In genomic region chr10:79138449-79139123, GRCh38 we compare ENCODE assay signal across 9 cellular contexts.
DNase-seq lines count a peak whose midpoint lies in the region; ATAC-seq and TF ChIP-seq lines count a peak whose summit lies in the region.
"Had no signal": no experiment of that assay in that cellular context is flagged by ENCODE, and none has a peak within 500 bp of the region (broad histone marks: within the 10 kb centered on the region; RNA-seq: fewer than 3 reads in every experiment).

No MANE protein-coding gene starts in this region.

- TF ChIP-seq CTCF in lower lobe of right lung (IDR thresholded peaks at IDR 0.05) = no peak

- H3K4me1 Mint-ChIP-seq in T-helper 1 cell treated with Interleukin-12 subunit alpha and Interleukin-12 subunit beta and Interleukin-4 antibody, amounts not matched to agents 30 μg/mL and 1 μg/mL, for 36 hours (ENCODE audit: low read depth) = peaks cover 32% of the 10 kb centered on the region
- peaks cover 29% of the 10 kb centered on the region for H3K4me1 Mint-ChIP-seq in activated T-helper 17 cell treated with anti-CD3 and anti-CD28 coated beads, Interleukin-2, amount 50 U/mL, for 72 hours
- H3K4me1 Mint-ChIP-seq in stimulated activated naive B cell treated with anti-CD40 and anti-IgM and Interleukin-4, amounts not matched to agents 10 μg/mL and 1 μg/mL and 100 μg/mL, for 72 hours = peaks cover 36 to 48% of the 10 kb centered on the region in 2 donors

- no peak overlapping the region for H3K4me3 ChIP-seq in lower lobe of right lung

- H3K4me3 Mint-ChIP-seq in T-helper 1 cell treated with Interleukin-12 subunit alpha and Interleukin-12 subunit beta and Interleukin-4 antibody, amounts not matched to agents 30 μg/mL and 1 μg/mL, for 36 hours = no peak overlapping the region
- peak overlapping the region; percentile 58 for H3K4me3 Mint-ChIP-seq in activated T-helper 17 cell treated with anti-CD3 and anti-CD28 coated beads, Interleukin-2, amount 50 U/mL, for 72 hours
- peak overlapping the region in 1 of 2 donors; percentile 58 for H3K4me3 Mint-ChIP-seq in stimulated activated naive B cell treated with anti-CD40 and anti-IgM and Interleukin-4, amounts not matched to agents 10 μg/mL and 1 μg/mL and 100 μg/mL, for 72 hours

- H3K36me3 ChIP-seq in lower lobe of right lung = peaks cover 34% of the 10 kb centered on the region

- no peaks in the 10 kb centered on the region for H3K27me3 Mint-ChIP-seq in T-helper 1 cell treated with Interleukin-12 subunit alpha and Interleukin-12 subunit beta and Interleukin-4 antibody, amounts not matched to agents 30 μg/mL and 1 μg/mL, for 36 hours (ENCODE audit: low read depth)
- no peaks in the 10 kb centered on the region for H3K27me3 Mint-ChIP-seq in activated T-helper 17 cell treated with anti-CD3 and anti-CD28 coated beads, Interleukin-2, amount 50 U/mL, for 72 hours
- H3K27me3 Mint-ChIP-seq in stimulated activated naive B cell treated with anti-CD40 and anti-IgM and Interleukin-4, amounts not matched to agents 10 μg/mL and 1 μg/mL and 100 μg/mL, for 72 hours = peaks cover 14 to 39% of the 10 kb centered on the region in 2 donors

- peaks cover 7% of the 10 kb centered on the region for H3K36me3 Mint-ChIP-seq in T-helper 1 cell treated with Interleukin-12 subunit alpha and Interleukin-12 subunit beta and Interleukin-4 antibody, amounts not matched to agents 30 μg/mL and 1 μg/mL, for 36 hours (ENCODE audit: low read depth)
- H3K36me3 Mint-ChIP-seq in activated T-helper 17 cell treated with anti-CD3 and anti-CD28 coated beads, Interleukin-2, amount 50 U/mL, for 72 hours (ENCODE audit: low read depth) = peaks cover 21% of the 10 kb centered on the region
- peaks cover 11 to 17% of the 10 kb centered on the region in 2 donors for H3K36me3 Mint-ChIP-seq in stimulated activated naive B cell treated with anti-CD40 and anti-IgM and Interleukin-4, amounts not matched to agents 10 μg/mL and 1 μg/mL and 100 μg/mL, for 72 hours

- ATAC-seq in activated T-helper 17 cell treated with anti-CD3 and anti-CD28 coated beads, Interleukin-2, amount 50 U/mL, for 72 hours (replicated peaks) = no peak
- ATAC-seq in lower lobe of right lung (no peak), GM21447 (IDR thresholded peaks at IDR 0.05; ENCODE audit: unreplicated experiment) (no peak)
- ATAC-seq in stimulated activated naive B cell treated with anti-CD40 and anti-IgM and Interleukin-4, amounts not matched to agents 10 μg/mL and 1 μg/mL and 100 μg/mL, for 72 hours (replicated peaks) = no peak

- peak overlapping the region; percentile 78 for H3K27ac ChIP-seq in lower lobe of right lung

- no peaks in the 10 kb centered on the region for H3K9me3 ChIP-seq in lower lobe of right lung

- H3K4me1 ChIP-seq in lower lobe of right lung = peaks cover 90% of the 10 kb centered on the region

- DNase-seq in T-helper 1 cell (no peak), lower lobe of right lung (no peak), DMS53 (lab: John Stamatoyannopoulos, UW) (no peak)
- no peak for DNase-seq in stimulated activated naive B cell treated with anti-CD40 and anti-IgM and Interleukin-4, amounts not matched to agents 10 μg/mL and 1 μg/mL and 100 μg/mL, for 72 hours
- no peak for DNase-seq in NK-92 treated with Interleukin-12 subunit alpha and Interleukin-12 subunit beta, amount 100 ng/mL, for 24 hours (lab: John Stamatoyannopoulos, UW)
- DNase-seq: NCI-H526 had no signal

- no peaks in the 10 kb centered on the region for H3K27me3 ChIP-seq in lower lobe of right lung (ENCODE audit: low read depth)

- no peaks in the 10 kb centered on the region for H3K9me3 Mint-ChIP-seq in T-helper 1 cell treated with Interleukin-12 subunit alpha and Interleukin-12 subunit beta and Interleukin-4 antibody, amounts not matched to agents 30 μg/mL and 1 μg/mL, for 36 hours
- no peaks in the 10 kb centered on the region for H3K9me3 Mint-ChIP-seq in activated T-helper 17 cell treated with anti-CD3 and anti-CD28 coated beads, Interleukin-2, amount 50 U/mL, for 72 hours
- H3K9me3 Mint-ChIP-seq in stimulated activated naive B cell treated with anti-CD40 and anti-IgM and Interleukin-4, amounts not matched to agents 10 μg/mL and 1 μg/mL and 100 μg/mL, for 72 hours = no peaks in the 10 kb centered on the region

- peak overlapping the region; percentile 65 for H3K27ac Mint-ChIP-seq in T-helper 1 cell treated with Interleukin-12 subunit alpha and Interleukin-12 subunit beta and Interleukin-4 antibody, amounts not matched to agents 30 μg/mL and 1 μg/mL, for 36 hours
- peak overlapping the region; percentile 89 for H3K27ac Mint-ChIP-seq in activated T-helper 17 cell treated with anti-CD3 and anti-CD28 coated beads, Interleukin-2, amount 50 U/mL, for 72 hours
- peak overlapping the region; percentile 67 for H3K27ac Mint-ChIP-seq in stimulated activated naive B cell treated with anti-CD40 and anti-IgM and Interleukin-4, amounts not matched to agents 10 μg/mL and 1 μg/mL and 100 μg/mL, for 72 hours

- intact Hi-C loops in lower lobe of right lung (cut with DNase I) = no loop called here
